26 cellular contexts compared by ENCODE assay signal in the genomic region with DNA sequence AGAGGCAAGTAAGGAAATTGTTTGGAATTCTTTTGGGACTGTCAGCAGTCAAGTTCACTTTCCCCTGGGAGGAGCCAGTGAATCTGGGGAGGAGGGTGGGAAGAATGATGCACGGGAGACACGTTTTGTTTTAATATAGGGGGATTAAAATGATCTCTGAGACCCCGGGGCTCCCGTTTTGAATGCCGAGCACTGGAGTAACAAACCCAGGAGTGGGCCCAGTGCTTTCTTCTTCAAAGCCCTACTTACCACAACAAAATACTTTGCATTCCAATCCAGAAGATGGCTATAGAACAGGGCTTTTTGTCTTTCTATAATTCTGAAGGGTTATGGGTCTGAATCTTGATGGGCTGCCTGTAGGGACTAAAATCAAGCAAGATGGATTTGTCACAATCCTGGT. TPM values are rescaled to one million over a fixed set of nuclear protein-coding genes. Genes with fewer than 3 reads are reported as not detected.
DNase-seq lines count a peak whose midpoint lies in the region; ATAC-seq, FAIRE-seq and TF ChIP-seq lines count a peak whose summit lies in the region.
"Had no signal": no experiment of that assay in that cellular context is flagged by ENCODE, and none has a peak within 500 bp of the region (broad histone marks: within the 10 kb centered on the region; RNA-seq: fewer than 3 reads in every experiment).

No MANE protein-coding gene starts in this region.

- H3K27me3 Mint-ChIP-seq in mesothelial cell of epicardium (ENCODE audit: low read depth): peaks cover 4% of the 10 kb centered on the region

- H3K4me1 ChIP-seq in left ventricle myocardium inferior: peaks cover 51% of the 10 kb centered on the region

- H3K36me3 ChIP-seq in left ventricle myocardium inferior: peaks cover 6% of the 10 kb centered on the region
- H3K36me3 ChIP-seq: right lobe of liver had no signal

- H3K27me3 ChIP-seq in left ventricle myocardium inferior (ENCODE audit: low read depth): no peaks in the 10 kb centered on the region
- H3K27me3 ChIP-seq: right lobe of liver had no signal

- peak overlapping the region; percentile 51 for H3K27ac Mint-ChIP-seq in mesothelial cell of epicardium
- H3K27ac Mint-ChIP-seq: activated CD4-positive, alpha-beta T cell treated with anti-CD3 and anti-CD28 coated beads for 36 hours; naive thymus-derived CD8-positive, alpha-beta T cell; T-cell had no signal

- H3K4me3 Mint-ChIP-seq in mesothelial cell of epicardium: no peak overlapping the region
- H3K4me3 Mint-ChIP-seq: activated CD4-positive, alpha-beta T cell treated with anti-CD3 and anti-CD28 coated beads for 36 hours; activated T-cell treated with anti-CD3 and anti-CD28 coated beads, Interleukin-2, amount 50 U/mL, for 4 hours; central memory CD8-positive, alpha-beta T cell; naive thymus-derived CD8-positive, alpha-beta T cell; T-cell had no signal

- FAIRE-seq in H54 (lab: Jason Lieb, UNC): no peak

- H3K9me3 ChIP-seq in left ventricle myocardium inferior (replicated peaks): no peaks in the 10 kb centered on the region
- H3K9me3 ChIP-seq: right lobe of liver had no signal

- no peak for DNase-seq in left ventricle myocardium inferior
- DNase-seq in left ventricle myocardium superior: no peak
- DNase-seq in choroid plexus epithelial cell (ENCODE audit: low read depth): peak; percentile 3
- no peak for DNase-seq in mesothelial cell of epicardium (ENCODE audit: low spot score in 2 of 2, unreplicated experiment in 2 of 2)
- DNase-seq in HPDE6-E6E7 (ENCODE audit: extremely low spot score): no peak
- no peak for DNase-seq in stimulated activated naive CD4-positive, alpha-beta T cell treated with Interleukin-2 at 50 U/mL for 16 hours (lab: John Stamatoyannopoulos, UW)
- DNase-seq in H54 (ENCODE audit: insufficient read length, low spot score): no peak
- DNase-seq: 8988T; activated CD4-positive, alpha-beta T cell treated with anti-CD3 and anti-CD28 coated beads for 36 hours; activated naive CD4-positive, alpha-beta T cell; activated T-cell treated with anti-CD3 and anti-CD28 coated beads, Interleukin-2, amount 50 U/mL, for 4 hours; DMS53; foreskin melanocyte; kidney glomerular epithelial cell; naive thymus-derived CD8-positive, alpha-beta T cell; NCI-H1092; NCI-H1930; NCI-H226; NCI-H774; right lobe of liver; Right ventricle myocardium superior; substantia nigra; T-cell had no signal

- H3K4me3 ChIP-seq in left ventricle myocardium inferior: no peak overlapping the region
- no peak overlapping the region for H3K4me3 ChIP-seq in choroid plexus epithelial cell (ENCODE audit: low read depth, low read length)
- H3K4me3 ChIP-seq: right lobe of liver had no signal

- TF ChIP-seq CTCF in left ventricle myocardium inferior (IDR thresholded peaks at IDR 0.05; ENCODE audit: borderline replicate concordance) (no peak), choroid plexus epithelial cell (conservative IDR thresholded peaks at IDR 0.05; ENCODE audit: low read depth, low read length) (no peak), mesothelial cell of epicardium (IDR thresholded peaks at IDR 0.05; ENCODE audit: unreplicated experiment) (no peak)

- H3K9me3 Mint-ChIP-seq in mesothelial cell of epicardium: no peaks in the 10 kb centered on the region
- H3K9me3 Mint-ChIP-seq: activated T-cell treated with anti-CD3 and anti-CD28 coated beads, Interleukin-2, amount 50 U/mL, for 4 hours; central memory CD8-positive, alpha-beta T cell; naive thymus-derived CD8-positive, alpha-beta T cell; T-cell had no signal

- no peaks in the 10 kb centered on the region for H3K36me3 Mint-ChIP-seq in mesothelial cell of epicardium
- H3K36me3 Mint-ChIP-seq: naive thymus-derived CD8-positive, alpha-beta T cell; T-cell had no signal

- ATAC-seq in left ventricle myocardium superior (no peak), HG03439 (IDR thresholded peaks at IDR 0.05; ENCODE audit: unreplicated experiment) (no peak)
- ATAC-seq: activated CD4-positive, alpha-beta T cell treated with anti-CD3 and anti-CD28 coated beads for 36 hours; activated T-cell treated with anti-CD3 and anti-CD28 coated beads, Interleukin-2, amount 50 U/mL, for 4 hours; naive thymus-derived CD8-positive, alpha-beta T cell; right lobe of liver; T-cell had no signal

- TF ChIP-seq POLR2A in H54 (IDR thresholded peaks at IDR 0.05; ENCODE audit: low read depth, low read length): no peak

- peak overlapping the region; percentile 49 for H3K27ac ChIP-seq in left ventricle myocardium inferior (replicated peaks)
- H3K27ac ChIP-seq: parathyroid adenoma, right lobe of liver had no signal

- peaks cover 41% of the 10 kb centered on the region for H3K4me1 Mint-ChIP-seq in mesothelial cell of epicardium
- H3K4me1 Mint-ChIP-seq: activated CD4-positive, alpha-beta T cell treated with anti-CD3 and anti-CD28 coated beads for 36 hours; central memory CD8-positive, alpha-beta T cell; naive thymus-derived CD8-positive, alpha-beta T cell; T-cell had no signal

- intact Hi-C loops in left ventricle myocardium inferior (cut with micrococcal nuclease) (no loop called here), left ventricle myocardium superior (cut with micrococcal nuclease) (no loop called here)

RNA-seq across cellular contexts. Expression of gene SOBP, which starts 44.8 kb away (rescaled TPM):
- total RNA-seq in left ventricle myocardium inferior (22.9 TPM), left ventricle myocardium superior (15.3 TPM), mesothelial cell of epicardium (7.6 to 8.8 TPM (median 7.6 TPM) in 3 replicates)
